In genomic region chr15:64067564-64068030, GRCh38 we compare ENCODE assay signal across 1 cellular context.
TF ChIP-seq lines count a peak whose summit lies in the region.

No MANE protein-coding gene starts in this region.

TF ChIP-seq in K562, 482 proteins besides CTCF, POLR2A, EP300 and RAD21 (continued from another document and continues in another):
- TF ChIP-seq TFAP4 (CRISPR knock-in tag; IDR thresholded peaks at IDR 0.05; ENCODE audit: borderline replicate concordance) (peak; percentile 38; the same call in 1 of the 2 replicates), PPARD (CRISPR knock-in tag; IDR thresholded peaks at IDR 0.05) (no peak), ETS2 (tag; IDR thresholded peaks at IDR 0.05; ENCODE audit: borderline replicate concordance, poor library complexity, severe bottlenecking) (no peak), HDGF (IDR thresholded peaks at IDR 0.05) (no peak), SNAPC5 (CRISPR knock-in tag; IDR thresholded peaks at IDR 0.05) (no peak), SMC3 (conservative IDR thresholded peaks at IDR 0.05; ENCODE audit: insufficient read depth, low read depth, low read length) (peak; percentile 91), CEBPB (tag; IDR thresholded peaks at IDR 0.05) (no peak), DMBX1 (CRISPR knock-in tag; IDR thresholded peaks at IDR 0.05; ENCODE audit: borderline replicate concordance) (no peak), STAT5A (IDR thresholded peaks at IDR 0.05; ENCODE audit: borderline replicate concordance, low read length) (no peak), STAG1 (CRISPR knock-in tag; IDR thresholded peaks at IDR 0.05; ENCODE audit: borderline replicate concordance) (peak; percentile 98), MLX (CRISPR knock-in tag; conservative IDR thresholded peaks at IDR 0.05) (no peak), DDX20 (tag; IDR thresholded peaks at IDR 0.05; ENCODE audit: low read depth) (no peak), CTBP1 (IDR thresholded peaks at IDR 0.05; ENCODE audit: borderline replicate concordance) (0 out of 2 replicates have a peak, but pooled peaks have one; percentile 17), LEF1 (IDR thresholded peaks at IDR 0.05) (no peak), SMARCC2 (IDR thresholded peaks at IDR 0.05; ENCODE audit: low read depth) (no peak), NFE2L1 (tag; IDR thresholded peaks at IDR 0.05; ENCODE audit: borderline replicate concordance, low read depth) (no peak), SRSF3 (IDR thresholded peaks at IDR 0.05; ENCODE audit: insufficient read depth, low read length) (no peak), ATF7 (IDR thresholded peaks at IDR 0.05) (0 out of 2 replicates have a peak, but pooled peaks have one; percentile 17), HNRNPLL (IDR thresholded peaks at IDR 0.05; ENCODE audit: low read depth, low read length, poor library complexity, severe bottlenecking) (no peak), ILF3 (IDR thresholded peaks at IDR 0.05; ENCODE audit: borderline replicate concordance) (no peak), MCM3 (IDR thresholded peaks at IDR 0.05) (no peak), ARID2 (IDR thresholded peaks at IDR 0.05) (peak; percentile 78), ZNF644 (tag; IDR thresholded peaks at IDR 0.05; ENCODE audit: low read depth) (no peak), ZNF253 (CRISPR knock-in tag; conservative IDR thresholded peaks at IDR 0.05) (no peak), NCOA1 (IDR thresholded peaks at IDR 0.05; ENCODE audit: low read depth) (no peak), ZNF384 (IDR thresholded peaks at IDR 0.05; ENCODE audit: low read depth, low read length) (peak; percentile 19; the same call in 1 of the 2 replicates), EP400 (IDR thresholded peaks at IDR 0.05) (no peak), ZNF764 (CRISPR knock-in tag; IDR thresholded peaks at IDR 0.05; ENCODE audit: low read depth) (no peak), TFAM (CRISPR knock-in tag; conservative IDR thresholded peaks at IDR 0.05) (no peak), MAFG (tag; conservative IDR thresholded peaks at IDR 0.05) (0 out of 2 replicates have a peak, but pooled peaks have one; percentile 16), TSHZ1 (CRISPR knock-in tag; IDR thresholded peaks at IDR 0.05) (no peak), MTA1 (IDR thresholded peaks at IDR 0.05; ENCODE audit: borderline replicate concordance) (no peak), E2F1 (CRISPR knock-in tag; IDR thresholded peaks at IDR 0.05) (no peak), SLC30A9 (CRISPR knock-in tag; IDR thresholded peaks at IDR 0.05) (no peak), MYNN (IDR thresholded peaks at IDR 0.05) (peak; percentile 57; the same call in 1 of the 2 replicates), MYNN (CRISPR knock-in tag; IDR thresholded peaks at IDR 0.05) (no peak), DNMT1 (IDR thresholded peaks at IDR 0.05) (no peak), KLF10 (CRISPR knock-in tag; IDR thresholded peaks at IDR 0.05) (no peak), SMAD2 (IDR thresholded peaks at IDR 0.05; ENCODE audit: low read depth, low read length) (no peak), JUND (IDR thresholded peaks at IDR 0.05; ENCODE audit: borderline replicate concordance, low read depth, low read length) (peak; percentile 16; the same call in 1 of the 2 replicates), JUND (tag; IDR thresholded peaks at IDR 0.05; ENCODE audit: borderline replicate concordance, low read depth, low read length) (no peak), FOXA3 (CRISPR knock-in tag; conservative IDR thresholded peaks at IDR 0.05 in 1 of 2, IDR thresholded peaks at IDR 0.05 in 1 of 2) (no peak), IFI16 (CRISPR knock-in tag; IDR thresholded peaks at IDR 0.05) (no peak), RCOR1 (IDR thresholded peaks at IDR 0.05; ENCODE audit: borderline replicate concordance in 1 of 2, low read depth in 2 of 2, low read length in 2 of 2) (no peak), GABPB2 (CRISPR knock-in tag; conservative IDR thresholded peaks at IDR 0.05) (no peak), EWSR1 (IDR thresholded peaks at IDR 0.05; ENCODE audit: borderline replicate concordance, low read depth, partially characterized antibody) (no peak)
- TF ChIP-seq, protein P1, sequence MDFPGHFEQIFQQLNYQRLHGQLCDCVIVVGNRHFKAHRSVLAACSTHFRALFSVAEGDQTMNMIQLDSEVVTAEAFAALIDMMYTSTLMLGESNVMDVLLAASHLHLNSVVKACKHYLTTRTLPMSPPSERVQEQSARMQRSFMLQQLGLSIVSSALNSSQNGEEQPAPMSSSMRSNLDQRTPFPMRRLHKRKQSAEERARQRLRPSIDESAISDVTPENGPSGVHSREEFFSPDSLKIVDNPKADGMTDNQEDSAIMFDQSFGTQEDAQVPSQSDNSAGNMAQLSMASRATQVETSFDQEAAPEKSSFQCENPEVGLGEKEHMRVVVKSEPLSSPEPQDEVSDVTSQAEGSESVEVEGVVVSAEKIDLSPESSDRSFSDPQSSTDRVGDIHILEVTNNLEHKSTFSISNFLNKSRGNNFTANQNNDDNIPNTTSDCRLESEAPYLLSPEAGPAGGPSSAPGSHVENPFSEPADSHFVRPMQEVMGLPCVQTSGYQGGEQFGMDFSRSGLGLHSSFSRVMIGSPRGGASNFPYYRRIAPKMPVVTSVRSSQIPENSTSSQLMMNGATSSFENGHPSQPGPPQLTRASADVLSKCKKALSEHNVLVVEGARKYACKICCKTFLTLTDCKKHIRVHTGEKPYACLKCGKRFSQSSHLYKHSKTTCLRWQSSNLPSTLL (IDR thresholded peaks at IDR 0.05), result no peak
- TF ChIP-seq, protein P2, sequence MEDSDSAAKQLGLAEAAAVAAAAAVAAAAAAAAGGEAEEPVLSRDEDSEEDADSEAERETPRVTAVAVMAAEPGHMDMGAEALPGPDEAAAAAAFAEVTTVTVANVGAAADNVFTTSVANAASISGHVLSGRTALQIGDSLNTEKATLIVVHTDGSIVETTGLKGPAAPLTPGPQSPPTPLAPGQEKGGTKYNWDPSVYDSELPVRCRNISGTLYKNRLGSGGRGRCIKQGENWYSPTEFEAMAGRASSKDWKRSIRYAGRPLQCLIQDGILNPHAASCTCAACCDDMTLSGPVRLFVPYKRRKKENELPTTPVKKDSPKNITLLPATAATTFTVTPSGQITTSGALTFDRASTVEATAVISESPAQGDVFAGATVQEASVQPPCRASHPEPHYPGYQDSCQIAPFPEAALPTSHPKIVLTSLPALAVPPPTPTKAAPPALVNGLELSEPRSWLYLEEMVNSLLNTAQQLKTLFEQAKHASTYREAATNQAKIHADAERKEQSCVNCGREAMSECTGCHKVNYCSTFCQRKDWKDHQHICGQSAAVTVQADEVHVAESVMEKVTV (CRISPR knock-in tag; IDR thresholded peaks at IDR 0.05), result peak; percentile 80; the same call in 1 of the 2 replicates
- TF ChIP-seq, protein P3, sequence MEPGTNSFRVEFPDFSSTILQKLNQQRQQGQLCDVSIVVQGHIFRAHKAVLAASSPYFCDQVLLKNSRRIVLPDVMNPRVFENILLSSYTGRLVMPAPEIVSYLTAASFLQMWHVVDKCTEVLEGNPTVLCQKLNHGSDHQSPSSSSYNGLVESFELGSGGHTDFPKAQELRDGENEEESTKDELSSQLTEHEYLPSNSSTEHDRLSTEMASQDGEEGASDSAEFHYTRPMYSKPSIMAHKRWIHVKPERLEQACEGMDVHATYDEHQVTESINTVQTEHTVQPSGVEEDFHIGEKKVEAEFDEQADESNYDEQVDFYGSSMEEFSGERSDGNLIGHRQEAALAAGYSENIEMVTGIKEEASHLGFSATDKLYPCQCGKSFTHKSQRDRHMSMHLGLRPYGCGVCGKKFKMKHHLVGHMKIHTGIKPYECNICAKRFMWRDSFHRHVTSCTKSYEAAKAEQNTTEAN (CRISPR knock-in tag; IDR thresholded peaks at IDR 0.05), result no peak
- TF ChIP-seq, protein P4, sequence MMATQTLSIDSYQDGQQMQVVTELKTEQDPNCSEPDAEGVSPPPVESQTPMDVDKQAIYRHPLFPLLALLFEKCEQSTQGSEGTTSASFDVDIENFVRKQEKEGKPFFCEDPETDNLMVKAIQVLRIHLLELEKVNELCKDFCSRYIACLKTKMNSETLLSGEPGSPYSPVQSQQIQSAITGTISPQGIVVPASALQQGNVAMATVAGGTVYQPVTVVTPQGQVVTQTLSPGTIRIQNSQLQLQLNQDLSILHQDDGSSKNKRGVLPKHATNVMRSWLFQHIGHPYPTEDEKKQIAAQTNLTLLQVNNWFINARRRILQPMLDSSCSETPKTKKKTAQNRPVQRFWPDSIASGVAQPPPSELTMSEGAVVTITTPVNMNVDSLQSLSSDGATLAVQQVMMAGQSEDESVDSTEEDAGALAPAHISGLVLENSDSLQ (IDR thresholded peaks at IDR 0.05), result no peak
- TF ChIP-seq, protein P5, sequence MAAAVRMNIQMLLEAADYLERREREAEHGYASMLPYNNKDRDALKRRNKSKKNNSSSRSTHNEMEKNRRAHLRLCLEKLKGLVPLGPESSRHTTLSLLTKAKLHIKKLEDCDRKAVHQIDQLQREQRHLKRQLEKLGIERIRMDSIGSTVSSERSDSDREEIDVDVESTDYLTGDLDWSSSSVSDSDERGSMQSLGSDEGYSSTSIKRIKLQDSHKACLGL (CRISPR knock-in tag; IDR thresholded peaks at IDR 0.05; ENCODE audit: borderline replicate concordance, poor library complexity, severe bottlenecking), result no peak
- TF ChIP-seq, protein P6, sequence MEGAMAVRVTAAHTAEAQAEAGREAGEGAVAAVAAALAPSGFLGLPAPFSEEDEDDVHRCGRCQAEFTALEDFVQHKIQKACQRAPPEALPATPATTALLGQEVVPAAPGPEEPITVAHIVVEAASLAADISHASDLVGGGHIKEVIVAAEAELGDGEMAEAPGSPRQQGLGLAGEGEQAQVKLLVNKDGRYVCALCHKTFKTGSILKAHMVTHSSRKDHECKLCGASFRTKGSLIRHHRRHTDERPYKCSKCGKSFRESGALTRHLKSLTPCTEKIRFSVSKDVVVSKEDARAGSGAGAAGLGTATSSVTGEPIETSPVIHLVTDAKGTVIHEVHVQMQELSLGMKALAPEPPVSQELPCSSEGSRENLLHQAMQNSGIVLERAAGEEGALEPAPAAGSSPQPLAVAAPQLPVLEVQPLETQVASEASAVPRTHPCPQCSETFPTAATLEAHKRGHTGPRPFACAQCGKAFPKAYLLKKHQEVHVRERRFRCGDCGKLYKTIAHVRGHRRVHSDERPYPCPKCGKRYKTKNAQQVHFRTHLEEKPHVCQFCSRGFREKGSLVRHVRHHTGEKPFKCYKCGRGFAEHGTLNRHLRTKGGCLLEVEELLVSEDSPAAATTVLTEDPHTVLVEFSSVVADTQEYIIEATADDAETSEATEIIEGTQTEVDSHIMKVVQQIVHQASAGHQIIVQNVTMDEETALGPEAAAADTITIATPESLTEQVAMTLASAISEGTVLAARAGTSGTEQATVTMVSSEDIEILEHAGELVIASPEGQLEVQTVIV (CRISPR knock-in tag; IDR thresholded peaks at IDR 0.05; ENCODE audit: borderline replicate concordance), result no peak
